Comparison of ENCODE assay signal across 8 cellular contexts in the genomic region with DNA sequence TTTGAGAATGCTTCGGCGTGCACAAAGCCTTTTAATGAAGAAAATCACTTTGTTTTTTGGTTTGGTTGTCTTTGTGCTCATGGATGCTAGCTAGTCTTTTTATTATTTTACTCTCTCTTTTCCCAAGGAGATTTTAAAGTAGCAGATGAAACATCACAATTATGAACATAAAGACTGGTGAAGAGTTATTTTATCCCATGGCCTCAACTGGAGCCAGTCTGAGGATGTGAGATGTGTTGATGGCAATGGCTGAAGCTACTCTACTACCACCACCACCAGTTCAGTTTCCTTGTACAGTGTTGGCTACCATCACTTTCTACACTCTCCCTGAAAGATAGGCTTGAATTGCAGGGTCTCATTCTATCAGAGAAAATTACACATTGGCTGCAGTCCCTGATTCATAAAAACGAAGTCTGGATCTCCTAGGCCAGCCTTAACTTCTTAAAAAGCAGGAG. TPM values are rescaled to one million over a fixed set of nuclear protein-coding genes. Genes with fewer than 3 reads are reported as not detected.
A peak's percentile ranks its signal among the peaks of the same experiment; 100 is the strongest.
DNase-seq lines count a peak whose midpoint lies in the region; ATAC-seq and TF ChIP-seq lines count a peak whose summit lies in the region.

No MANE protein-coding gene starts in this region.

- H3K36me3 Mint-ChIP-seq in activated T-cell treated with anti-CD3 and anti-CD28 coated beads, Interleukin-2, amount 50 U/mL, for 24 hours (ENCODE audit: low read depth), result peaks cover 36% of the 10 kb centered on the region
- peaks cover 14% of the 10 kb centered on the region for H3K36me3 Mint-ChIP-seq in activated naive CD8-positive, alpha-beta T cell treated with anti-CD3 and anti-CD28 coated beads for 36 hours

- peak overlapping the region; percentile 93 for H3K4me3 ChIP-seq in thoracic aorta

- H3K27me3 ChIP-seq in thoracic aorta (replicated peaks; ENCODE audit: insufficient read depth), result no peaks in the 10 kb centered on the region

- H3K4me1 ChIP-seq in thoracic aorta (ENCODE audit: control insufficient read depth in 1 of 2, low read depth in 2 of 2), result peaks cover 28 to 36% of the 10 kb centered on the region in 2 donors

- peak overlapping the region; percentile 96 for H3K4me3 Mint-ChIP-seq in activated T-cell treated with anti-CD3 and anti-CD28 coated beads, Interleukin-2, amount 50 U/mL, for 24 hours
- H3K4me3 Mint-ChIP-seq in activated naive CD8-positive, alpha-beta T cell treated with anti-CD3 and anti-CD28 coated beads for 36 hours, result peak overlapping the region; percentile 95

- H3K36me3 ChIP-seq in thoracic aorta, result no peaks in the 10 kb centered on the region

- H3K9me3 ChIP-seq in thoracic aorta, result no peaks in the 10 kb centered on the region

- no peaks in the 10 kb centered on the region for H3K9me3 Mint-ChIP-seq in activated T-cell treated with anti-CD3 and anti-CD28 coated beads, Interleukin-2, amount 50 U/mL, for 24 hours
- no peaks in the 10 kb centered on the region for H3K9me3 Mint-ChIP-seq in activated naive CD8-positive, alpha-beta T cell treated with anti-CD3 and anti-CD28 coated beads for 36 hours

- peak overlapping the region in 1 of 2 donors; percentile 63 for H3K27ac ChIP-seq in thoracic aorta

- no peak for DNase-seq in activated T-cell treated with anti-CD3 and anti-CD28 coated beads, Interleukin-2, amount 50 U/mL, for 24 hours
- no peak for DNase-seq in activated T-cell treated with anti-CD3 and anti-CD28 coated beads, Interleukin-2, amount 50 U/mL, for 1 hour
- DNase-seq in activated naive CD8-positive, alpha-beta T cell treated with anti-CD3 and anti-CD28 coated beads for 36 hours, result no peak
- peak; percentile 65 for DNase-seq in kidney glomerular epithelial cell (lab: John Stamatoyannopoulos, UW)
- DNase-seq in thoracic aorta (ENCODE audit: low spot score), result no peak
- DNase-seq in NCI-H1436 treated with DMSO at 0.1 percent for 48 hours (lab: John Stamatoyannopoulos, UW), result no peak

- ATAC-seq in thoracic aorta (ENCODE audit: insufficient number of reproducible peaks, low FRiP score, low read depth) (no peak), GM19395 (IDR thresholded peaks at IDR 0.05; ENCODE audit: unreplicated experiment) (no peak), GM18907 (IDR thresholded peaks at IDR 0.05; ENCODE audit: unreplicated experiment) (no peak)

- TF ChIP-seq CTCF in thoracic aorta (IDR thresholded peaks at IDR 0.05), result no peak

- peaks cover 38% of the 10 kb centered on the region for H3K4me1 Mint-ChIP-seq in activated T-cell treated with anti-CD3 and anti-CD28 coated beads, Interleukin-2, amount 50 U/mL, for 24 hours (ENCODE audit: low read depth)
- H3K4me1 Mint-ChIP-seq in activated naive CD8-positive, alpha-beta T cell treated with anti-CD3 and anti-CD28 coated beads for 36 hours, result peaks cover 32% of the 10 kb centered on the region

- peak overlapping the region; percentile 88 for H3K27ac Mint-ChIP-seq in activated T-cell treated with anti-CD3 and anti-CD28 coated beads, Interleukin-2, amount 50 U/mL, for 24 hours
- H3K27ac Mint-ChIP-seq in activated naive CD8-positive, alpha-beta T cell treated with anti-CD3 and anti-CD28 coated beads for 36 hours, result peak overlapping the region; percentile 78

- H3K27me3 Mint-ChIP-seq in activated T-cell treated with anti-CD3 and anti-CD28 coated beads, Interleukin-2, amount 50 U/mL, for 24 hours, result no peaks in the 10 kb centered on the region
- no peaks in the 10 kb centered on the region for H3K27me3 Mint-ChIP-seq in activated naive CD8-positive, alpha-beta T cell treated with anti-CD3 and anti-CD28 coated beads for 36 hours

RNA-seq across cellular contexts. Expression of gene HERC4, which starts 0.5 kb away (rescaled TPM):
- 10 to 100 TPM; 38.2 to 39.9 TPM for total RNA-seq in activated naive CD8-positive, alpha-beta T cell treated with anti-CD3 and anti-CD28 coated beads for 36 hours
- 10 to 100 TPM; 60.2 to 83.7 TPM for total RNA-seq in thoracic aorta

RNA-seq across cellular contexts. Expression of gene MYPN, which starts 33.7 kb away (rescaled TPM):
- not detected for total RNA-seq in activated naive CD8-positive, alpha-beta T cell treated with anti-CD3 and anti-CD28 coated beads for 36 hours
- total RNA-seq in thoracic aorta, result not detected
